ENCODE assay signal across 15 cellular contexts in the genomic region with DNA sequence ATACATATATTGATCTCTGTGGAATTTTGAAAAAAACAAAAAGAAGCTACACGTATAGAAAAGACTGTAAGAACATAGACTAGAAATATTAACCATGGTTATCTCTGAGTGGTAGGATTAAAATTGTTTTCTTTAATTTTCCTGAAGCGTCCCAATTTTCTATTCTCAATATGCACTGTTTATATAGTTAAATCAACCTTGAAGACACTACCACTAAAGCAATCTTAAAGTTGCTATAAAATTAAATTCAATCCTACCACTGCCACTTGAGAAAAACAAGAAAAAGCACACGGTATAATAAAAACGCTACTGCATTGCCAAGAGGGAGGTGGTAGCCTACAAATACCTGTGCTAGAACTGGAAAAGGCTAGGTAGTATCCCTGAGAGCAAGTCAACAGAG. TPM values are rescaled to one million over a fixed set of nuclear protein-coding genes. Genes with fewer than 3 reads are reported as not detected.
DNase-seq lines count a peak whose midpoint lies in the region; ATAC-seq and TF ChIP-seq lines count a peak whose summit lies in the region.
"Had no signal": no experiment of that assay in that cellular context is flagged by ENCODE, and none has a peak within 500 bp of the region (broad histone marks: within the 10 kb centered on the region; RNA-seq: fewer than 3 reads in every experiment).

No MANE protein-coding gene starts in this region.

- H3K4me1 Mint-ChIP-seq in activated naive CD8-positive, alpha-beta T cell (ENCODE audit: low read depth), result peaks cover 47% of the 10 kb centered on the region
- H3K4me1 Mint-ChIP-seq in activated naive CD8-positive, alpha-beta T cell treated with anti-CD3 and anti-CD28 coated beads for 36 hours, result peaks cover 12% of the 10 kb centered on the region
- peaks cover 9% of the 10 kb centered on the region for H3K4me1 Mint-ChIP-seq in endothelial cell (ENCODE audit: unreplicated experiment)
- H3K4me1 Mint-ChIP-seq in osteocyte (ENCODE audit: unreplicated experiment), result peaks cover 36% of the 10 kb centered on the region

- no peak overlapping the region for H4K8ac ChIP-seq in neuronal stem cell (ENCODE audit: low read depth, low read length)

- no peak overlapping the region for H2BK12ac ChIP-seq in neuronal stem cell (ENCODE audit: low read length)

- peak overlapping the region; percentile 13; the same call in 1 of the 2 replicates for H3K4me2 ChIP-seq in KMS-11
- no peak overlapping the region for H3K4me2 ChIP-seq in neuronal stem cell (ENCODE audit: insufficient read depth, low read length, poor library complexity, severe bottlenecking)

- H3K27ac Mint-ChIP-seq in activated naive CD8-positive, alpha-beta T cell, result peak overlapping the region; percentile 22
- H3K27ac Mint-ChIP-seq in activated naive CD8-positive, alpha-beta T cell treated with anti-CD3 and anti-CD28 coated beads for 36 hours, result no peak overlapping the region
- H3K27ac Mint-ChIP-seq in endothelial cell (ENCODE audit: unreplicated experiment), result peak overlapping the region; percentile 24
- peak overlapping the region; percentile 3 for H3K27ac Mint-ChIP-seq in osteocyte (ENCODE audit: unreplicated experiment)
- H3K27ac Mint-ChIP-seq: CD14-positive monocyte had no signal

- no peak overlapping the region for H2BK5ac ChIP-seq in neuronal stem cell (ENCODE audit: low read length)

- H2BK15ac ChIP-seq in neuronal stem cell (ENCODE audit: low read length), result no peak overlapping the region

- no peaks in the 10 kb centered on the region for H3K9me3 Mint-ChIP-seq in activated naive CD8-positive, alpha-beta T cell (ENCODE audit: low read depth)
- no peaks in the 10 kb centered on the region for H3K9me3 Mint-ChIP-seq in activated naive CD8-positive, alpha-beta T cell treated with anti-CD3 and anti-CD28 coated beads for 36 hours
- H3K9me3 Mint-ChIP-seq in endothelial cell (ENCODE audit: unreplicated experiment) (no peaks in the 10 kb centered on the region), osteocyte (ENCODE audit: unreplicated experiment) (no peaks in the 10 kb centered on the region)
- H3K9me3 Mint-ChIP-seq: CD14-positive monocyte had no signal

- no peak overlapping the region for H3K18ac ChIP-seq in neuronal stem cell (ENCODE audit: low read length)

- H2AFZ ChIP-seq in KMS-11 (ENCODE audit: low read depth), result no peak overlapping the region
- no peak overlapping the region for H2AFZ ChIP-seq in neuronal stem cell (ENCODE audit: low read length)
- H2AFZ ChIP-seq: GM23248 had no signal

- peak overlapping the region; percentile 13; the same call in 1 of the 2 replicates for H3K27ac ChIP-seq in KMS-11
- no peak overlapping the region for H3K27ac ChIP-seq in neuronal stem cell (replicated peaks; ENCODE audit: low read length)
- H3K27ac ChIP-seq: GM23248 had no signal

- no peak overlapping the region for H3K9ac ChIP-seq in KMS-11
- H3K9ac ChIP-seq in neuronal stem cell (ENCODE audit: low read depth, low read length, poor library complexity), result no peak overlapping the region
- H3K9ac ChIP-seq: GM23248 had no signal

- no peaks in the 10 kb centered on the region for H3K36me3 ChIP-seq in KMS-11 (ENCODE audit: insufficient read depth)
- peaks cover 4 to 77% of the 10 kb centered on the region in 2 donors for H3K36me3 ChIP-seq in neuronal stem cell (replicated peaks in 1 of 2; ENCODE audit: control insufficient read depth in 2 of 2, insufficient read depth in 2 of 2, low read length in 2 of 2)

- peaks cover 36% of the 10 kb centered on the region for H3K79me2 ChIP-seq in KMS-11 (ENCODE audit: insufficient read depth, low read depth)

- peaks cover 72% of the 10 kb centered on the region for H3K4me1 ChIP-seq in KMS-11 (ENCODE audit: low read depth, poor library complexity, severe bottlenecking)
- H3K4me1 ChIP-seq in neuronal stem cell (ENCODE audit: control insufficient read depth in 2 of 2, insufficient read depth in 1 of 2, low read depth in 1 of 2, low read length in 2 of 2), result no peaks in the 10 kb centered on the region

- no peak for DNase-seq in activated naive CD8-positive, alpha-beta T cell treated with anti-CD3 and anti-CD28 coated beads for 36 hours
- DNase-seq in endothelial cell (ENCODE audit: low spot score) (no peak), osteocyte (ENCODE audit: extremely low spot score, unreplicated experiment) (no peak), neuronal stem cell (ENCODE audit: low spot score) (no peak)
- DNase-seq: AML-193; DMS53; GM23248; NCI-H187; NCI-H526 treated with DMSO at 0.1 percent for 48 hours; NK-92 treated with Interleukin-12 subunit alpha and Interleukin-12 subunit beta, amount 100 ng/mL, for 24 hours; SHP77 had no signal

- no peak for TF ChIP-seq CTCF in KMS-11 (conservative IDR thresholded peaks at IDR 0.05; ENCODE audit: low read depth, low read length)
- no peak for TF ChIP-seq CTCF in endothelial cell (IDR thresholded peaks at IDR 0.05; ENCODE audit: unreplicated experiment)
- TF ChIP-seq CTCF in osteocyte (IDR thresholded peaks at IDR 0.05), result no peak

- H3K36me3 Mint-ChIP-seq in activated naive CD8-positive, alpha-beta T cell, result peaks cover 20% of the 10 kb centered on the region
- peaks cover 42% of the 10 kb centered on the region for H3K36me3 Mint-ChIP-seq in activated naive CD8-positive, alpha-beta T cell treated with anti-CD3 and anti-CD28 coated beads for 36 hours
- H3K36me3 Mint-ChIP-seq in endothelial cell (ENCODE audit: low read depth, unreplicated experiment) (peaks cover 18% of the 10 kb centered on the region), osteocyte (ENCODE audit: unreplicated experiment) (peaks cover 39% of the 10 kb centered on the region)

- H2BK120ac ChIP-seq in neuronal stem cell (ENCODE audit: low read depth, low read length), result no peak overlapping the region

- H3K4ac ChIP-seq in neuronal stem cell (ENCODE audit: low read length), result no peak overlapping the region

- ATAC-seq in HG03025 (IDR thresholded peaks at IDR 0.05; ENCODE audit: low FRiP score, unreplicated experiment), result no peak

- no peaks in the 10 kb centered on the region for H4K20me1 ChIP-seq in KMS-11 (ENCODE audit: insufficient read depth)

- no peak overlapping the region for H2AK5ac ChIP-seq in neuronal stem cell (ENCODE audit: low read depth, low read length)

- H4K91ac ChIP-seq in neuronal stem cell (ENCODE audit: low read depth, low read length, poor library complexity), result no peak overlapping the region

- no CpG with 5 or more reads among the region's 4 CpGs for WGBS in neuronal stem cell (ENCODE audit: extremely low coverage in 2 of 2, insufficient read length in 2 of 2, insufficient replicate concordance in 1 of 2), 2 donors

- H3K27me3 ChIP-seq in KMS-11 (ENCODE audit: insufficient read depth, low read depth) (no peaks in the 10 kb centered on the region), neuronal stem cell (ENCODE audit: control insufficient read depth in 3 of 3, insufficient read depth in 3 of 3, low read depth in 1 of 3, low read length in 3 of 3) (no peaks in the 10 kb centered on the region)

- H3K27me3 Mint-ChIP-seq in activated naive CD8-positive, alpha-beta T cell, result no peaks in the 10 kb centered on the region
- no peaks in the 10 kb centered on the region for H3K27me3 Mint-ChIP-seq in activated naive CD8-positive, alpha-beta T cell treated with anti-CD3 and anti-CD28 coated beads for 36 hours
- no peaks in the 10 kb centered on the region for H3K27me3 Mint-ChIP-seq in endothelial cell (ENCODE audit: unreplicated experiment)
- H3K27me3 Mint-ChIP-seq in osteocyte (ENCODE audit: unreplicated experiment), result no peaks in the 10 kb centered on the region

- H3K79me1 ChIP-seq in neuronal stem cell (ENCODE audit: low read depth, low read length), result peaks cover 4% of the 10 kb centered on the region

- H3K4me3 ChIP-seq in KMS-11 (IDR thresholded peaks at IDR 0.05; ENCODE audit: insufficient read depth, low read depth, low read length), result no peak overlapping the region
- H3K4me3 ChIP-seq in neuronal stem cell (ENCODE audit: low read length in 2 of 2), result no peak overlapping the region
- H3K4me3 ChIP-seq: GM23248 had no signal

- no peak overlapping the region for H3K4me3 Mint-ChIP-seq in activated naive CD8-positive, alpha-beta T cell
- H3K4me3 Mint-ChIP-seq in activated naive CD8-positive, alpha-beta T cell treated with anti-CD3 and anti-CD28 coated beads for 36 hours, result no peak overlapping the region
- no peak overlapping the region for H3K4me3 Mint-ChIP-seq in endothelial cell (ENCODE audit: unreplicated experiment)
- no peak overlapping the region for H3K4me3 Mint-ChIP-seq in osteocyte (ENCODE audit: unreplicated experiment)
- H3K4me3 Mint-ChIP-seq: CD14-positive monocyte had no signal

- H3K9me3 ChIP-seq in neuronal stem cell (replicated peaks in 1 of 2; ENCODE audit: control insufficient read depth in 2 of 2, insufficient read depth in 1 of 2, low read depth in 1 of 2, low read length in 2 of 2), result peaks cover 0 to 5% of the 10 kb centered on the region in 2 donors

- H3K23ac ChIP-seq in neuronal stem cell (ENCODE audit: low read depth, low read length, poor library complexity), result no peak overlapping the region

- no peak overlapping the region for H3K14ac ChIP-seq in neuronal stem cell (ENCODE audit: low read length)

RNA-seq across cellular contexts. Expression of a gene that starts 47.2 kb away (rescaled TPM):
- 100 to 1,000 TPM; 227 to 262 TPM for total RNA-seq in activated naive CD8-positive, alpha-beta T cell treated with anti-CD3 and anti-CD28 coated beads for 36 hours
- total RNA-seq in endothelial cell (ENCODE audit: unreplicated experiment) (363 TPM), osteocyte (261 and 272 TPM in 2 replicates)
- polyA plus RNA-seq in neuronal stem cell (2013, experiment 1 of 2), result 62.4 TPM
- 64.9 TPM for polyA plus RNA-seq in neuronal stem cell (2013, experiment 2 of 2)

RNA-seq across cellular contexts. Expression of a gene that starts 47.7 kb away (rescaled TPM):
- 1 to 10 TPM; 1.1 to 1.3 TPM for total RNA-seq in activated naive CD8-positive, alpha-beta T cell treated with anti-CD3 and anti-CD28 coated beads for 36 hours
- total RNA-seq in endothelial cell (ENCODE audit: unreplicated experiment), result 3.6 TPM
- total RNA-seq in osteocyte, result 3.7 and 4.8 TPM in 2 replicates
- 5.0 TPM for polyA plus RNA-seq in neuronal stem cell (2013, experiment 1 of 2)
- polyA plus RNA-seq in neuronal stem cell (2013, experiment 2 of 2), result 4.7 TPM
